Comparison of ENCODE assay signal across 20 cellular contexts in the genomic region with DNA sequence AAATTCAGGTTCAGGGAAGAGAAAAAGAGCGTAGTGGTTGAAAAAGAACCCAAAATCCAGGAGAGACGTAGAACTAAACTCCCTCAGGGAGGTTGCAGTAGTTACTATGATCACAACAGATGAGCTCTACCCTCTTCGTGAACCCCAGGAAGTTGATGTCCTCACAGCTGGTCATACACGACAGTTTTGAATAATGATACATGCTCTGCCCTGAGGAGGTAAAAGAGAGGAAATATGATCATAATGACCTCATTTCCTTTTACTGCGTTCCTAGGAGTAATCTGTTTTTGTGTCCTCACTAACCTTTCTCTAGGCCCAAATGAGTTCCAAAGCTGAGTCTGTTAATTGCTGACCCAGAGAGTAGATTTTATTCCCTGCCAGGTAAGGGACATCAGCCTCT. TPM values are rescaled to one million over a fixed set of nuclear protein-coding genes. Genes with fewer than 3 reads are reported as not detected.
DNase-seq lines count a peak whose midpoint lies in the region; ATAC-seq and TF ChIP-seq lines count a peak whose summit lies in the region.
"Had no signal": no experiment of that assay in that cellular context is flagged by ENCODE, and none has a peak within 500 bp of the region (broad histone marks: within the 10 kb centered on the region; RNA-seq: fewer than 3 reads in every experiment).

No MANE protein-coding gene starts in this region.

- H3K9me3 ChIP-seq in SK-N-SH (no peaks in the 10 kb centered on the region), heart left ventricle (no peaks in the 10 kb centered on the region)
- H3K9me3 ChIP-seq: body of pancreas, prostate gland, testis had no signal

- intact Hi-C loops in heart left ventricle (cut with DNase I) = no loop called here

- H3K27ac ChIP-seq in SK-N-SH (ENCODE audit: low read depth in 2 of 2, low read length in 1 of 2) = no peak overlapping the region
- no peak overlapping the region for H3K27ac ChIP-seq in foreskin keratinocyte
- H3K27ac ChIP-seq in heart left ventricle = no peak overlapping the region
- H3K27ac ChIP-seq: body of pancreas, prostate gland, testis had no signal

- H3K9me2 ChIP-seq in SK-N-SH = no peaks in the 10 kb centered on the region

- CTCF ChIA-PET in BJ (lab: Yijun Ruan, JAX) = no interaction called here
- CTCF ChIA-PET in SK-N-SH (lab: Yijun Ruan, JAX) = no interaction called here

- no peak for TF ChIP-seq POLR2A in heart left ventricle (IDR thresholded peaks at IDR 0.05)

- no peaks in the 10 kb centered on the region for H3K36me3 ChIP-seq in BJ (ENCODE audit: control insufficient read depth, insufficient read depth, low read length)
- H3K36me3 ChIP-seq in SK-N-SH (replicated peaks in 1 of 2; ENCODE audit: control insufficient read depth in 1 of 2, insufficient read depth in 2 of 2, low read length in 1 of 2) = no peaks in the 10 kb centered on the region
- no peaks in the 10 kb centered on the region for H3K36me3 ChIP-seq in heart left ventricle
- H3K36me3 ChIP-seq: prostate gland had no signal

- H3K4me1 ChIP-seq in SK-N-SH (ENCODE audit: control insufficient read depth in 1 of 2, insufficient read depth in 2 of 2, low read depth in 1 of 2, low read length in 1 of 2) = peaks cover 0 to 23% of the 10 kb centered on the region in 2 experiments; a peak in 2 of 4 replicates
- H3K4me1 ChIP-seq in foreskin keratinocyte = no peaks in the 10 kb centered on the region
- no peaks in the 10 kb centered on the region for H3K4me1 ChIP-seq in heart left ventricle
- H3K4me1 ChIP-seq: body of pancreas, prostate gland, testis had no signal

- no peaks in the 10 kb centered on the region for H3K27me3 ChIP-seq in BJ (ENCODE audit: control insufficient read depth, insufficient read depth, low read length)
- H3K27me3 ChIP-seq in SK-N-SH (ENCODE audit: insufficient read depth) = no peaks in the 10 kb centered on the region
- no peaks in the 10 kb centered on the region for H3K27me3 ChIP-seq in foreskin keratinocyte
- no peaks in the 10 kb centered on the region for H3K27me3 ChIP-seq in heart left ventricle
- H3K27me3 ChIP-seq: body of pancreas, testis had no signal

- ATAC-seq in foreskin keratinocyte (peak; percentile 73), HG03565 (IDR thresholded peaks at IDR 0.05; ENCODE audit: unreplicated experiment) (no peak), heart left ventricle (no peak)
- ATAC-seq: body of pancreas had no signal

- H3F3A ChIP-seq in SK-N-SH (replicated peaks; ENCODE audit: insufficient read depth) = peaks cover 19% of the 10 kb centered on the region

- POLR2A ChIA-PET in BJ (lab: Charles Lee) (no interaction called here), SK-N-SH (lab: Yijun Ruan, JAX) (no interaction called here)

- TF ChIP-seq RAD21 in SK-N-SH (IDR thresholded peaks at IDR 0.05; ENCODE audit: low read length) = no peak

- TF ChIP-seq EP300 in SK-N-SH (IDR thresholded peaks at IDR 0.05; ENCODE audit: borderline replicate concordance in 1 of 2, low read depth in 1 of 2, low read length in 1 of 2) = 0 out of 4 replicates have a peak, but pooled peaks of 1 of the 2 experiments have one; percentile 27

- TF ChIP-seq CTCF in BJ (IDR thresholded peaks at IDR 0.05; ENCODE audit: insufficient read depth, low read depth, low read length) (no peak), SK-N-SH (IDR thresholded peaks at IDR 0.05) (no peak), foreskin keratinocyte (conservative IDR thresholded peaks at IDR 0.05) (no peak), heart left ventricle (IDR thresholded peaks at IDR 0.05) (no peak)

- 32% methylated on average over 5 of the region's 5 CpGs for WGBS in SK-N-SH (ENCODE audit: low lambda C conversion rate)
- 41 to 53% (median 45%) methylated on average over 5 of the region's 5 CpGs for WGBS in heart left ventricle, 4 donors

- H3K9ac ChIP-seq in SK-N-SH = no peak overlapping the region

- no peaks in the 10 kb centered on the region for H3K79me2 ChIP-seq in SK-N-SH (ENCODE audit: insufficient read depth)

- H4K20me1 ChIP-seq in SK-N-SH (ENCODE audit: insufficient read depth) = no peaks in the 10 kb centered on the region

- DNase-seq in BJ (ENCODE audit: low read depth) (peak; percentile 10), HCEC 1CT (peak; percentile 37), SK-N-SH (no peak), foreskin keratinocyte (peak; percentile 9 to 32), NK-92 (lab: John Stamatoyannopoulos, UW; ENCODE audit: unreplicated experiment) (no peak), heart left ventricle (no peak), SIG-M5 (lab: John Stamatoyannopoulos, UW) (no peak)
- DNase-seq: activated CD4-positive, alpha-beta T cell treated with anti-CD3 and anti-CD28 coated beads, Interleukin-2, amount 50 U/mL, for 48 hours; activated T-cell treated with anti-CD3 and anti-CD28 coated beads, Interleukin-2, amount 50 U/mL, for 24 hours; body of pancreas; H7; NCI-H187 treated with DMSO at 0.1 percent for 48 hours; testis had no signal

- H3K4me3 ChIP-seq in BJ (ENCODE audit: low read depth, low read length) = no peak overlapping the region
- H3K4me3 ChIP-seq in SK-N-SH (ENCODE audit: low read depth in 2 of 2, low read length in 1 of 2) = no peak overlapping the region
- H3K4me3 ChIP-seq in heart left ventricle = no peak overlapping the region
- H3K4me3 ChIP-seq: body of pancreas, prostate gland, testis had no signal

- H3K4me2 ChIP-seq in SK-N-SH = peak overlapping the region; percentile 13; the same call in 1 of the 2 replicates

- peak overlapping the region; percentile 29; the same call in 1 of the 2 replicates for H2AFZ ChIP-seq in SK-N-SH (ENCODE audit: low read depth)

TF ChIP-seq in SK-N-SH, 30 proteins besides CTCF, POLR2A, EP300 and RAD21:
- TF ChIP-seq PBX3 (IDR thresholded peaks at IDR 0.05) (peak; percentile 56), POLR2AphosphoS5 (IDR thresholded peaks at IDR 0.05; ENCODE audit: low read depth, low read length) (no peak), TCF12 (IDR thresholded peaks at IDR 0.05) (peak; percentile 41), EZH2phosphoT487 (IDR thresholded peaks at IDR 0.05; ENCODE audit: borderline replicate concordance, low read depth) (no peak)

RNA-seq across cellular contexts. Expression of gene PATE2, which starts 1.3 kb away (rescaled TPM):
- not detected in 2 replicates for polyA plus RNA-seq in BJ (2011; rRNA removed)
- 0.09 TPM in 1 of 2 replicates, not detected in the other for polyA minus RNA-seq in BJ (2011; rRNA and poly(A)+ RNA removed)
- 0.06 and 0.07 TPM in 2 replicates for polyA plus RNA-seq in SK-N-SH (2012; rRNA removed)
- polyA plus RNA-seq in SK-N-SH (2012; cell fraction: cytosol; rRNA removed) = 0.05 and 0.09 TPM in 2 replicates
- polyA plus RNA-seq in SK-N-SH (2012; cell fraction: nucleus; rRNA removed) = 0.05 and 0.13 TPM in 2 replicates
- total RNA-seq in foreskin keratinocyte = not detected in 2 replicates
- not detected in 2 replicates for polyA plus RNA-seq in foreskin keratinocyte
- not detected for total RNA-seq in heart left ventricle
- not detected for polyA plus RNA-seq in heart left ventricle
- total RNA-seq: body of pancreas, H7, mesenteric fat pad, NCI-H460, prostate gland had no signal
- polyA plus RNA-seq: esophagus, keratinocyte had no signal

RNA-seq across cellular contexts. Expression of gene PATE3, which starts 10.6 kb away (rescaled TPM):
- polyA plus RNA-seq in BJ (2011; rRNA removed) (not detected in 2 replicates), SK-N-SH (2012; rRNA removed) (not detected in 2 replicates), foreskin keratinocyte (not detected in 2 replicates), heart left ventricle (not detected)
- not detected in 2 replicates for polyA minus RNA-seq in BJ (2011; rRNA and poly(A)+ RNA removed)
- not detected in 2 replicates for polyA plus RNA-seq in SK-N-SH (2012; cell fraction: cytosol; rRNA removed)
- polyA plus RNA-seq in SK-N-SH (2012; cell fraction: nucleus; rRNA removed) = not detected in 2 replicates
- total RNA-seq in foreskin keratinocyte (not detected in 2 replicates), heart left ventricle (not detected)
- total RNA-seq: body of pancreas, H7, mesenteric fat pad, NCI-H460, OCI-LY7, prostate gland, testis had no signal
- polyA plus RNA-seq: esophagus, keratinocyte had no signal

RNA-seq across cellular contexts. Expression of gene PATE1, which starts 31.2 kb away (rescaled TPM):
- polyA plus RNA-seq in BJ (2011; rRNA removed) (not detected in 2 replicates), SK-N-SH (2012; rRNA removed) (not detected in 2 replicates), foreskin keratinocyte (not detected in 2 replicates), heart left ventricle (not detected)
- not detected in 2 replicates for polyA minus RNA-seq in BJ (2011; rRNA and poly(A)+ RNA removed)
- not detected in 2 replicates for polyA plus RNA-seq in SK-N-SH (2012; cell fraction: cytosol; rRNA removed)
- not detected in 2 replicates for polyA plus RNA-seq in SK-N-SH (2012; cell fraction: nucleus; rRNA removed)
- total RNA-seq in foreskin keratinocyte (not detected in 2 replicates), heart left ventricle (not detected)
- total RNA-seq: body of pancreas, H7, mesenteric fat pad, NCI-H460, OCI-LY7, testis had no signal
- polyA plus RNA-seq: esophagus, keratinocyte had no signal

RNA-seq across cellular contexts. Expression of gene PATE4, which starts 55.8 kb away (rescaled TPM):
- polyA plus RNA-seq in BJ (2011; rRNA removed) (not detected in 2 replicates), SK-N-SH (2012; rRNA removed) (not detected in 2 replicates), foreskin keratinocyte (not detected in 2 replicates), heart left ventricle (not detected)
- not detected in 2 replicates for polyA minus RNA-seq in BJ (2011; rRNA and poly(A)+ RNA removed)
- not detected in 2 replicates for polyA plus RNA-seq in SK-N-SH (2012; cell fraction: cytosol; rRNA removed)
- not detected in 2 replicates for polyA plus RNA-seq in SK-N-SH (2012; cell fraction: nucleus; rRNA removed)
- total RNA-seq in foreskin keratinocyte (not detected in 2 replicates), heart left ventricle (not detected)
- total RNA-seq: body of pancreas, H7, mesenteric fat pad, NCI-H460, OCI-LY7 had no signal
- polyA plus RNA-seq: esophagus, keratinocyte had no signal

Comparison
In these comparisons a context has a peak if more than half of its experiments do, and no peak if none do; other contexts are left out.
1. DNase-seq: peak in BJ (single experiment), HCEC 1CT (single experiment) and foreskin keratinocyte (2 of 2); none in SK-N-SH (single experiment), NK-92 (single experiment), heart left ventricle (0 of 5) and SIG-M5 (single experiment).